8 cellular contexts compared by ENCODE assay signal in genomic region chr14:71321556-71322315, GRCh38. TPM values are rescaled to one million over a fixed set of nuclear protein-coding genes. Genes with fewer than 3 reads are reported as not detected.
DNase-seq lines count a peak whose midpoint lies in the region; ATAC-seq, FAIRE-seq and TF ChIP-seq lines count a peak whose summit lies in the region.

No MANE protein-coding gene starts in this region.

- no peak for FAIRE-seq in astrocyte (lab: Jason Lieb, UNC)

- POLR2A ChIA-PET in A673 (lab: Charles Lee; ENCODE audit: low non-redundant PET): interaction anchor here (0.8 kb wide), 1 partner anchor 94 kb away, joined by 3 read pairs; no protein-coding TSS in a partner anchor

- no TSS peak for BruUV-seq in A673 (replicated peaks; lab: Mats Ljungman, UMichigan)

- H3K4me1 Mint-ChIP-seq in astrocyte (ENCODE audit: low read depth, unreplicated experiment): peaks cover 12% of the 10 kb centered on the region

- intact Hi-C loops in A673 (cut with micrococcal nuclease; ENCODE audit: unreplicated experiment): loop anchor here (2.0 to 10.0 kb wide), 7 partner anchors 86 to 533 kb away; no protein-coding TSS in a partner anchor

- H3K27ac ChIP-seq in A673 (ENCODE audit: low read depth, low read length, poor library complexity, severe bottlenecking): peak overlapping the region; percentile 86
- peak overlapping the region; percentile 86 for H3K27ac ChIP-seq in astrocyte (ENCODE audit: low read depth, low read length)
- peak overlapping the region; percentile 83 for H3K27ac ChIP-seq in skeletal muscle tissue (ENCODE audit: low read depth, low read length)

- peaks cover 56% of the 10 kb centered on the region for H3K79me2 ChIP-seq in astrocyte (ENCODE audit: insufficient read depth, low read length)

- H3K4me1 ChIP-seq in A673 (ENCODE audit: insufficient read depth, low read length, poor library complexity, severe bottlenecking): peaks cover 63% of the 10 kb centered on the region
- H3K4me1 ChIP-seq in astrocyte (ENCODE audit: insufficient read depth, low read length): peaks cover 17% of the 10 kb centered on the region
- peaks cover 5 to 16% (median 13%) of the 10 kb centered on the region in 3 donors for H3K4me1 ChIP-seq in skeletal muscle tissue (ENCODE audit: control insufficient read depth in 3 of 3, insufficient read depth in 3 of 3, low read length in 3 of 3)

- H3K9me3 ChIP-seq in A673 (ENCODE audit: low read depth, low read length, poor library complexity, severe bottlenecking) (no peaks in the 10 kb centered on the region), astrocyte (ENCODE audit: insufficient read depth, low read depth, low read length) (no peaks in the 10 kb centered on the region), iPS-18c (ENCODE audit: control insufficient read depth, insufficient read depth, low read length) (no peaks in the 10 kb centered on the region), skeletal muscle tissue (ENCODE audit: control insufficient read depth in 3 of 3, low read length in 3 of 3) (no peaks in the 10 kb centered on the region)

- peak overlapping the region; percentile 90 for H3K4me3 Mint-ChIP-seq in astrocyte (ENCODE audit: unreplicated experiment)

- H3K27me3 Mint-ChIP-seq in astrocyte (ENCODE audit: low read depth, unreplicated experiment): no peaks in the 10 kb centered on the region

- no peaks in the 10 kb centered on the region for H3K36me3 Mint-ChIP-seq in astrocyte (ENCODE audit: low read depth, unreplicated experiment)

- TF ChIP-seq CTCF in A673 (conservative IDR thresholded peaks at IDR 0.05; ENCODE audit: low read depth, low read length) (no peak), GM12875 (IDR thresholded peaks at IDR 0.05; ENCODE audit: borderline replicate concordance, insufficient read depth, low read depth, low read length) (no peak), astrocyte (IDR thresholded peaks at IDR 0.05; ENCODE audit: insufficient read depth, low read depth, low read length) (no peak)

- H3K27me3 ChIP-seq in A673 (replicated peaks; ENCODE audit: insufficient read depth, low read depth, low read length, poor library complexity): no peaks in the 10 kb centered on the region
- H3K27me3 ChIP-seq in astrocyte (ENCODE audit: insufficient read depth, low read length): no peaks in the 10 kb centered on the region
- H3K27me3 ChIP-seq in skeletal muscle tissue (ENCODE audit: control insufficient read depth in 3 of 3, insufficient read depth in 3 of 3, low read length in 3 of 3): no peaks in the 10 kb centered on the region

- no peaks in the 10 kb centered on the region for H3K9me3 Mint-ChIP-seq in astrocyte (ENCODE audit: unreplicated experiment)

- peaks cover 27% of the 10 kb centered on the region for H4K20me1 ChIP-seq in astrocyte (ENCODE audit: insufficient read depth, low read length)

- no peaks in the 10 kb centered on the region for H3K36me3 ChIP-seq in A673 (ENCODE audit: insufficient read depth, low read length, poor library complexity, severe bottlenecking)
- H3K36me3 ChIP-seq in astrocyte (ENCODE audit: insufficient read depth, low read length): no peaks in the 10 kb centered on the region
- H3K36me3 ChIP-seq in skeletal muscle tissue (ENCODE audit: control insufficient read depth in 3 of 3, insufficient read depth in 3 of 3, low read length in 3 of 3): no peaks in the 10 kb centered on the region

- ATAC-seq in HG03565 (IDR thresholded peaks at IDR 0.05; ENCODE audit: unreplicated experiment) (no peak), left lobe of liver (no peak)

- peak overlapping the region; percentile 72 for H3K27ac Mint-ChIP-seq in astrocyte (ENCODE audit: unreplicated experiment)

- H3K4me2 ChIP-seq in astrocyte (ENCODE audit: low read length): peak overlapping the region; percentile 93

- H3K9ac ChIP-seq in astrocyte (ENCODE audit: low read length) (peak overlapping the region; percentile 93), skeletal muscle tissue (ENCODE audit: low read depth in 1 of 3, low read length in 3 of 3) (peak overlapping the region; percentile 79 to 86 (median 82))

- H3K4me3 ChIP-seq in A673 (ENCODE audit: low read depth, low read length, poor library complexity, severe bottlenecking) (peak overlapping the region; percentile 72), GM12875 (ENCODE audit: low read depth, low read length) (peak overlapping the region; percentile 94), astrocyte (ENCODE audit: insufficient read depth, low read depth, low read length) (peak overlapping the region; percentile 93), iPS-18c (ENCODE audit: insufficient read depth, low read depth, low read length) (peak overlapping the region; percentile 91), skeletal muscle tissue (ENCODE audit: low read length in 3 of 3) (peak overlapping the region; percentile 81 to 88 (median 81))

- peak; percentile 72 for DNase-seq in A673 (ENCODE audit: low spot score)
- DNase-seq in NCI-H446 (lab: John Stamatoyannopoulos, UW): peak; percentile 31 to 54
- peak; percentile 72 for DNase-seq in astrocyte (ENCODE audit: low read depth)
- DNase-seq in left lobe of liver (ENCODE audit: low spot score): no peak

- peak overlapping the region; percentile 57 for H2AFZ ChIP-seq in astrocyte (ENCODE audit: low read depth, low read length)

- CTCF ChIA-PET in A673 (lab: Charles Lee): interaction anchor here (0.6 to 1.7 kb wide), 3 partner anchors 82 to 431 kb away, joined by 3 to 7 read pairs (median 3); no protein-coding TSS in a partner anchor

RNA-seq across cellular contexts. Expression of gene SIPA1L1, which starts 1.5 kb away (rescaled TPM):
- total RNA-seq in A673 (2021) (81.0 and 84.2 TPM in 2 replicates), astrocyte (31.3 and 32.8 TPM in 2 replicates), skeletal muscle tissue (11.5 TPM), left lobe of liver (26.5 TPM)
